ENCODE assay signal across 24 cellular contexts in the genomic region with DNA sequence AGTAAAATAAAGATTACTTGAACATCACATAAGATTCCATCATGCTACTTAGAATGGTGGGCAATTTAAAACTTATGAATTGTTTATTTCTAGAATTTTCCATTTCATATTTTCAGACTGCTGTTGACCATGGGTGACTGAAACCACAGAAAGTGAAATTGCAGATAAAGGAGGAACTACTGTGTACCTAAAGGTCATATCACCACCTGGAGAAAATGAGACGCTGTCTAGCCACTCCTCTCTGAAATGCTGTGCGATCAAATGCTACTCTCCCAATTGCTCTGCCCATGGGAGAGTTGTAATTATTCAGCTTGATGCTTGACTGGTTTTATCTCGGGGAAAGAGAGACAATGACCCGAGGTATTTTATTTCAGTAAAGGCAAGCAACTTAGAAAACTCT.
DNase-seq lines count a peak whose midpoint lies in the region; ATAC-seq and TF ChIP-seq lines count a peak whose summit lies in the region.
"Had no signal": no experiment of that assay in that cellular context is flagged by ENCODE, and none has a peak within 500 bp of the region (broad histone marks: within the 10 kb centered on the region; RNA-seq: fewer than 3 reads in every experiment).

No MANE protein-coding gene starts in this region.

- H3K9me3 Mint-ChIP-seq in stimulated activated memory B cell treated with anti-CD40 and anti-IgM and Interleukin-4, amounts not matched to agents 10 μg/mL and 1 μg/mL and 100 μg/mL, for 72 hours: peaks cover 9% of the 10 kb centered on the region
- H3K9me3 Mint-ChIP-seq in natural killer cell treated with Interleukin-12 subunit alpha and Interleukin-12 subunit beta and Interleukin-15 and Interleukin-18, amount 100 ng/mL, for 72 hours: peaks cover 7% of the 10 kb centered on the region

- TF ChIP-seq CTCF in OCI-LY7 (conservative IDR thresholded peaks at IDR 0.05; ENCODE audit: low read length): no peak

- H3K9me3 ChIP-seq in OCI-LY7 (ENCODE audit: low read length): no peaks in the 10 kb centered on the region
- H3K9me3 ChIP-seq: BE2C had no signal

- ATAC-seq in stimulated activated memory B cell treated with anti-CD40 and anti-IgM and Interleukin-4, amounts not matched to agents 10 μg/mL and 1 μg/mL and 100 μg/mL, for 72 hours: peak; percentile 57
- no peak for ATAC-seq in HG03025 (IDR thresholded peaks at IDR 0.05; ENCODE audit: low FRiP score, unreplicated experiment)
- ATAC-seq in natural killer cell treated with Interleukin-12 subunit alpha and Interleukin-12 subunit beta and Interleukin-15 and Interleukin-18, amount 100 ng/mL, for 72 hours: no peak
- ATAC-seq: GM12878 had no signal

- DNase-seq in NCI-H69 (lab: John Stamatoyannopoulos, UW): peak; percentile 41
- DNase-seq in OCI-LY7 (ENCODE audit: low spot score): peak; percentile 11
- DNase-seq in natural killer cell treated with Interleukin-12 subunit alpha and Interleukin-12 subunit beta and Interleukin-15 and Interleukin-18, amount 100 ng/mL, for 72 hours (ENCODE audit: low spot score): no peak
- no peak for DNase-seq in HCEC 1CT
- DNase-seq: 8988T; ACHN; BE2C; C1 segment of cervical spinal cord; CD4-positive, alpha-beta memory T cell; CD4-positive, CD25-positive, alpha-beta regulatory T cell; CD8-positive, alpha-beta memory T cell; COR-L47; DMS 273 treated with DMSO at 0.1 percent for 48 hours; DMS153; DMS53; DMS79; DND-41; EL; GDM1 had no signal

- no peaks in the 10 kb centered on the region for H3K4me1 ChIP-seq in OCI-LY7 (ENCODE audit: insufficient read depth, low read length, poor library complexity, severe bottlenecking)
- H3K4me1 ChIP-seq: BE2C, BLaER1 had no signal

- no peak overlapping the region for H3K27ac ChIP-seq in OCI-LY7 (ENCODE audit: low read depth, low read length, poor library complexity, severe bottlenecking)
- H3K27ac ChIP-seq: BLaER1 had no signal

- H3K4me3 ChIP-seq in OCI-LY7 (ENCODE audit: low read depth, low read length, poor library complexity, severe bottlenecking): no peak overlapping the region
- H3K4me3 ChIP-seq: BLaER1, GM12878 had no signal

- no peak overlapping the region for H3K27ac Mint-ChIP-seq in stimulated activated memory B cell treated with anti-CD40 and anti-IgM and Interleukin-4, amounts not matched to agents 10 μg/mL and 1 μg/mL and 100 μg/mL, for 72 hours
- no peak overlapping the region for H3K27ac Mint-ChIP-seq in natural killer cell treated with Interleukin-12 subunit alpha and Interleukin-12 subunit beta and Interleukin-15 and Interleukin-18, amount 100 ng/mL, for 72 hours
- H3K27ac Mint-ChIP-seq: CD14-positive monocyte; CD4-positive, alpha-beta memory T cell; CD4-positive, CD25-positive, alpha-beta regulatory T cell; CD8-positive, alpha-beta memory T cell had no signal

- BruUV-seq in OCI-LY7 (replicated peaks; lab: Mats Ljungman, UMichigan): no TSS peak

- H3K36me3 Mint-ChIP-seq in stimulated activated memory B cell treated with anti-CD40 and anti-IgM and Interleukin-4, amounts not matched to agents 10 μg/mL and 1 μg/mL and 100 μg/mL, for 72 hours: no peaks in the 10 kb centered on the region
- H3K36me3 Mint-ChIP-seq in natural killer cell treated with Interleukin-12 subunit alpha and Interleukin-12 subunit beta and Interleukin-15 and Interleukin-18, amount 100 ng/mL, for 72 hours: no peaks in the 10 kb centered on the region
- H3K36me3 Mint-ChIP-seq: CD14-positive monocyte; CD4-positive, alpha-beta memory T cell; CD4-positive, CD25-positive, alpha-beta regulatory T cell; CD8-positive, alpha-beta memory T cell had no signal

- H3K4me3 Mint-ChIP-seq in stimulated activated memory B cell treated with anti-CD40 and anti-IgM and Interleukin-4, amounts not matched to agents 10 μg/mL and 1 μg/mL and 100 μg/mL, for 72 hours: no peak overlapping the region
- H3K4me3 Mint-ChIP-seq in natural killer cell treated with Interleukin-12 subunit alpha and Interleukin-12 subunit beta and Interleukin-15 and Interleukin-18, amount 100 ng/mL, for 72 hours: no peak overlapping the region
- H3K4me3 Mint-ChIP-seq: CD14-positive monocyte; CD4-positive, alpha-beta memory T cell; CD4-positive, CD25-positive, alpha-beta regulatory T cell; CD8-positive, alpha-beta memory T cell had no signal

- intact Hi-C loops in OCI-LY7 (cut with micrococcal nuclease; ENCODE audit: unreplicated experiment): no loop called here

- no peaks in the 10 kb centered on the region for H4K20me1 ChIP-seq in OCI-LY7 (ENCODE audit: insufficient read depth, low read length)
- H4K20me1 ChIP-seq: BLaER1 had no signal

- peaks cover 13% of the 10 kb centered on the region for H3K27me3 Mint-ChIP-seq in stimulated activated memory B cell treated with anti-CD40 and anti-IgM and Interleukin-4, amounts not matched to agents 10 μg/mL and 1 μg/mL and 100 μg/mL, for 72 hours
- peaks cover 0 to 5% of the 10 kb centered on the region in 2 donors for H3K27me3 Mint-ChIP-seq in natural killer cell treated with Interleukin-12 subunit alpha and Interleukin-12 subunit beta and Interleukin-15 and Interleukin-18, amount 100 ng/mL, for 72 hours
- H3K27me3 Mint-ChIP-seq: CD4-positive, CD25-positive, alpha-beta regulatory T cell had no signal

- H3K79me2 ChIP-seq in OCI-LY7 (ENCODE audit: insufficient read depth, low read depth, low read length): no peaks in the 10 kb centered on the region

- POLR2A ChIA-PET in OCI-LY7 (lab: Charles Lee): no interaction called here

- H3K4me1 Mint-ChIP-seq in stimulated activated memory B cell treated with anti-CD40 and anti-IgM and Interleukin-4, amounts not matched to agents 10 μg/mL and 1 μg/mL and 100 μg/mL, for 72 hours: no peaks in the 10 kb centered on the region
- H3K4me1 Mint-ChIP-seq in natural killer cell treated with Interleukin-12 subunit alpha and Interleukin-12 subunit beta and Interleukin-15 and Interleukin-18, amount 100 ng/mL, for 72 hours (ENCODE audit: low read depth in 2 of 2): no peaks in the 10 kb centered on the region
- H3K4me1 Mint-ChIP-seq: CD14-positive monocyte; CD4-positive, alpha-beta memory T cell; CD4-positive, CD25-positive, alpha-beta regulatory T cell; CD8-positive, alpha-beta memory T cell had no signal

- no peak overlapping the region for H2AFZ ChIP-seq in OCI-LY7 (ENCODE audit: low read length)

- no peaks in the 10 kb centered on the region for H3K36me3 ChIP-seq in OCI-LY7 (ENCODE audit: insufficient read depth, low read length)
- H3K36me3 ChIP-seq: BE2C, BLaER1 had no signal

- H3K9me2 ChIP-seq in OCI-LY7 (ENCODE audit: insufficient read depth, low read length): no peaks in the 10 kb centered on the region

- no peak overlapping the region for H3K4me2 ChIP-seq in OCI-LY7 (ENCODE audit: low read length)
- H3K4me2 ChIP-seq: BLaER1 had no signal

- CTCF ChIA-PET in OCI-LY7 (lab: Charles Lee; ENCODE audit: unreplicated experiment): no interaction called here

Comparison
In these comparisons a context has a peak if more than half of its experiments do, and no peak if none do; other contexts are left out.
1. DNase-seq: peak in NCI-H69 (single experiment) and OCI-LY7 (single experiment); none in natural killer cell treated with Interleukin-12 subunit alpha and Interleukin-12 subunit beta and Interleukin-15 and Interleukin-18, amount 100 ng/mL, for 72 hours (single experiment) and HCEC 1CT (single experiment).